ENCODE assay signal across 8 cellular contexts in the genomic region with DNA sequence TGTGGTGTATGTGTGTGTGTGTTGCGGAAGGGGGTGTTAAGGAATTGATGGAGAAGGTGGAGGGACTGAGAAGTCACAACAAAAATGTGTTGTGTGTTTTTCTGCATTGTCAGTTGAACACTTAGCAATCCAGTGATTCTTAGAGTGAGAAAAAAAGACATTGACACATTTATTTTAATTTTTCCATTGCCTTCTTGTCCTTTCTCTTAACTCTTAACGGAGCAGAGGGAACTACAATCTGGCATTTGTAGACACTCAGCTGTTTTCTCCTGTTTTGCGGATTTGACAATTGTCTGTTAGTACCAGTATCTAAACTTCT. TPM values are rescaled to one million over a fixed set of nuclear protein-coding genes. Genes with fewer than 3 reads are reported as not detected.
DNase-seq lines count a peak whose midpoint lies in the region; ATAC-seq, FAIRE-seq and TF ChIP-seq lines count a peak whose summit lies in the region.

No MANE protein-coding gene starts in this region.

- peak overlapping the region; percentile 85 for H3K4me3 Mint-ChIP-seq in mesothelial cell of epicardium

- H3K36me3 Mint-ChIP-seq in mesothelial cell of epicardium = no peaks in the 10 kb centered on the region

- H3K27ac ChIP-seq in cardiac muscle cell = no peak overlapping the region
- peak overlapping the region; percentile 63 for H3K27ac ChIP-seq in vagina

- no peaks in the 10 kb centered on the region for H3K4me1 ChIP-seq in cardiac muscle cell (ENCODE audit: low read depth)
- peaks cover 6% of the 10 kb centered on the region for H3K4me1 ChIP-seq in vagina

- H3K27me3 Mint-ChIP-seq in mesothelial cell of epicardium (ENCODE audit: low read depth) = peaks cover 53% of the 10 kb centered on the region

- FAIRE-seq in bronchial epithelial cell (lab: Jason Lieb, UNC) = no peak

- peak overlapping the region; percentile 53 for H3K4me3 ChIP-seq in cardiac muscle cell
- H3K4me3 ChIP-seq in bronchial epithelial cell (ENCODE audit: low read depth, low read length) = peak overlapping the region; percentile 60
- H3K4me3 ChIP-seq in vagina = peak overlapping the region; percentile 63 to 68

- no peak for TF ChIP-seq POLR2A in vagina (IDR thresholded peaks at IDR 0.05)

- no peaks in the 10 kb centered on the region for H3K9me3 ChIP-seq in cardiac muscle cell (ENCODE audit: low read depth)
- H3K9me3 ChIP-seq in vagina = no peaks in the 10 kb centered on the region

- H3K27me3 ChIP-seq in cardiac muscle cell (peaks cover 55% of the 10 kb centered on the region), bronchial epithelial cell (ENCODE audit: control insufficient read depth, insufficient read depth, low read length) (no peaks in the 10 kb centered on the region), vagina (no peaks in the 10 kb centered on the region)

- TF ChIP-seq CTCF in cardiac muscle cell (IDR thresholded peaks at IDR 0.05; ENCODE audit: low read depth, low read length) (no peak), bronchial epithelial cell (IDR thresholded peaks at IDR 0.05; ENCODE audit: insufficient read depth, low read length, severe bottlenecking) (no peak), mesothelial cell of epicardium (IDR thresholded peaks at IDR 0.05; ENCODE audit: unreplicated experiment) (no peak), vagina (IDR thresholded peaks at IDR 0.05) (no peak)

- intact Hi-C loops in cardiac septum (cut with DNase I) = no loop called here
- intact Hi-C loops in vagina (cut with DNase I) = no loop called here

- no peaks in the 10 kb centered on the region for H3K36me3 ChIP-seq in cardiac muscle cell
- H3K36me3 ChIP-seq in bronchial epithelial cell (ENCODE audit: control insufficient read depth, insufficient read depth, low read length) = no peaks in the 10 kb centered on the region
- H3K36me3 ChIP-seq in vagina = no peaks in the 10 kb centered on the region

- DNase-seq in cardiac muscle cell (ENCODE audit: low read depth in 1 of 2, low spot score in 1 of 2) = no peak
- DNase-seq in cardiac septum (ENCODE audit: low spot score) = no peak
- no peak for DNase-seq in bronchial epithelial cell (ENCODE audit: low read depth)
- no peak for DNase-seq in mesothelial cell of epicardium (ENCODE audit: low spot score in 2 of 2, unreplicated experiment in 2 of 2)
- DNase-seq in vagina (ENCODE audit: extremely low spot score in 2 of 2) = no peak

- H3K9me3 Mint-ChIP-seq in mesothelial cell of epicardium = no peaks in the 10 kb centered on the region

- H3K27ac Mint-ChIP-seq in mesothelial cell of epicardium = peak overlapping the region; percentile 67

- no peak for ATAC-seq in HG03139 (IDR thresholded peaks at IDR 0.05; ENCODE audit: unreplicated experiment)
- no peak for ATAC-seq in HG03460 (IDR thresholded peaks at IDR 0.05; ENCODE audit: unreplicated experiment)
- ATAC-seq in GM21737 (IDR thresholded peaks at IDR 0.05; ENCODE audit: unreplicated experiment) = no peak

- peaks cover 19% of the 10 kb centered on the region for H3K4me1 Mint-ChIP-seq in mesothelial cell of epicardium

RNA-seq across cellular contexts. Expression of gene C1orf53, which starts 0.7 kb away (rescaled TPM):
- total RNA-seq in cardiac muscle cell (4.3 and 12.0 TPM in 2 replicates), cardiac septum (7.4 TPM), bronchial epithelial cell (0.79 and 4.5 TPM in 2 replicates), mesothelial cell of epicardium (3.8 to 4.6 TPM (median 4.3 TPM) in 3 replicates), vagina (6.4 TPM)
- polyA plus RNA-seq in cardiac muscle cell = 1.6 and 9.2 TPM in 2 replicates

RNA-seq across cellular contexts. Expression of gene LHX9, which starts 14.0 kb away (rescaled TPM):
- total RNA-seq in cardiac muscle cell (0.04 TPM in 1 of 2 replicates, not detected in the other), cardiac septum (0.22 TPM), bronchial epithelial cell (under 0.01 TPM in 1 of 2 replicates, not detected in the other), mesothelial cell of epicardium (5.8 to 6.8 TPM (median 6.2 TPM) in 3 replicates), vagina (not detected)
- 0.02 TPM in 1 of 2 replicates, not detected in the other for polyA plus RNA-seq in cardiac muscle cell
